Comparison of ENCODE assay signal across 1 cellular context in genomic region chr18:69817335-69817935, GRCh38.
TF ChIP-seq lines count a peak whose summit lies in the region.

No MANE protein-coding gene starts in this region.

TF ChIP-seq in IMR-90, 13 proteins besides CTCF, POLR2A, EP300 and RAD21 (continued from another document):
- no peak for TF ChIP-seq RFX5 (IDR thresholded peaks at IDR 0.05; ENCODE audit: low read depth, low read length)
- TF ChIP-seq FOS (IDR thresholded peaks at IDR 0.05; ENCODE audit: low read depth, low read length), result peak; percentile 77
- no peak for TF ChIP-seq ELK1 (IDR thresholded peaks at IDR 0.05; ENCODE audit: borderline replicate concordance, low read depth, low read length)
- no peak for TF ChIP-seq BHLHE40 (IDR thresholded peaks at IDR 0.05; ENCODE audit: low read depth, low read length)
- TF ChIP-seq NFE2L2 (IDR thresholded peaks at IDR 0.05; ENCODE audit: low read depth, low read length), result peak; percentile 21; the same call in 1 of the 2 replicates
- no peak for TF ChIP-seq SMC3 (IDR thresholded peaks at IDR 0.05; ENCODE audit: low read depth, low read length)
- peak; percentile 28; the same call in 1 of the 2 replicates for TF ChIP-seq MAFK (IDR thresholded peaks at IDR 0.05; ENCODE audit: low read depth, low read length)
- TF ChIP-seq MAZ (IDR thresholded peaks at IDR 0.05; ENCODE audit: borderline replicate concordance, low read depth, low read length), result no peak
- TF ChIP-seq USF2 (IDR thresholded peaks at IDR 0.05; ENCODE audit: low read depth, low read length), result no peak
- TF ChIP-seq CEBPB (IDR thresholded peaks at IDR 0.05; ENCODE audit: low read depth, low read length), result peak; percentile 19; the same call in 1 of the 2 replicates
TF ChIP-seq in IMR-90: peak in this region for 5.
